In the genomic region with DNA sequence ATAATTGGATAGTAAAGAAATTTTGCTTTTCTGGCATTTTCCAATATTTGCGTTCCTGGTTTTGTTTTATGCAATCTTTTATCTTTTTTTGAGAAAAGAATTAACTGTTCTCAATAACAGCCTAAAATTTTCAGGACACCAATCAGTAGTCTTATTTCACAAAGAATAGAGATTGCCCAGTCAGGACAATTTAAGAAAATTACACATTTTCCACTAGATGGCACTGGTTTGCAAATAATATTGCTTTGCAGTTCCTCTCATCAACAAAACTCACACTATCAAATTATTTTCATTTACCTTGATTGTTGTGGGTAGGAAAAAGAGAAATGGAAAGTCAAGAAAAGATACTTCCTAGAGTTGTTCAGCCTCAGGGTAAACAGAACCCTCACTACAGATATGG, we compare ENCODE assay signal across 3 cellular contexts.
TF ChIP-seq lines count a peak whose summit lies in the region.

No MANE protein-coding gene starts in this region.

TF ChIP-seq in H1, 55 proteins besides CTCF, POLR2A, EP300 and RAD21 (continues in another document):
- TF ChIP-seq EZH2 (IDR thresholded peaks at IDR 0.05; ENCODE audit: low read depth, low read length, severe bottlenecking) (no peak), EGR1 (IDR thresholded peaks at IDR 0.05; ENCODE audit: borderline replicate concordance, low read depth, low read length) (no peak), ASH2L (IDR thresholded peaks at IDR 0.05; ENCODE audit: low read length) (no peak), CREB1 (IDR thresholded peaks at IDR 0.05) (no peak), GTF2F1 (IDR thresholded peaks at IDR 0.05; ENCODE audit: borderline replicate concordance, low read depth, low read length) (no peak)

TF ChIP-seq in neural cell, 6 proteins besides CTCF, POLR2A, EP300 and RAD21:
- TF ChIP-seq, protein P1, sequence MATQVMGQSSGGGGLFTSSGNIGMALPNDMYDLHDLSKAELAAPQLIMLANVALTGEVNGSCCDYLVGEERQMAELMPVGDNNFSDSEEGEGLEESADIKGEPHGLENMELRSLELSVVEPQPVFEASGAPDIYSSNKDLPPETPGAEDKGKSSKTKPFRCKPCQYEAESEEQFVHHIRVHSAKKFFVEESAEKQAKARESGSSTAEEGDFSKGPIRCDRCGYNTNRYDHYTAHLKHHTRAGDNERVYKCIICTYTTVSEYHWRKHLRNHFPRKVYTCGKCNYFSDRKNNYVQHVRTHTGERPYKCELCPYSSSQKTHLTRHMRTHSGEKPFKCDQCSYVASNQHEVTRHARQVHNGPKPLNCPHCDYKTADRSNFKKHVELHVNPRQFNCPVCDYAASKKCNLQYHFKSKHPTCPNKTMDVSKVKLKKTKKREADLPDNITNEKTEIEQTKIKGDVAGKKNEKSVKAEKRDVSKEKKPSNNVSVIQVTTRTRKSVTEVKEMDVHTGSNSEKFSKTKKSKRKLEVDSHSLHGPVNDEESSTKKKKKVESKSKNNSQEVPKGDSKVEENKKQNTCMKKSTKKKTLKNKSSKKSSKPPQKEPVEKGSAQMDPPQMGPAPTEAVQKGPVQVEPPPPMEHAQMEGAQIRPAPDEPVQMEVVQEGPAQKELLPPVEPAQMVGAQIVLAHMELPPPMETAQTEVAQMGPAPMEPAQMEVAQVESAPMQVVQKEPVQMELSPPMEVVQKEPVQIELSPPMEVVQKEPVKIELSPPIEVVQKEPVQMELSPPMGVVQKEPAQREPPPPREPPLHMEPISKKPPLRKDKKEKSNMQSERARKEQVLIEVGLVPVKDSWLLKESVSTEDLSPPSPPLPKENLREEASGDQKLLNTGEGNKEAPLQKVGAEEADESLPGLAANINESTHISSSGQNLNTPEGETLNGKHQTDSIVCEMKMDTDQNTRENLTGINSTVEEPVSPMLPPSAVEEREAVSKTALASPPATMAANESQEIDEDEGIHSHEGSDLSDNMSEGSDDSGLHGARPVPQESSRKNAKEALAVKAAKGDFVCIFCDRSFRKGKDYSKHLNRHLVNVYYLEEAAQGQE (IDR thresholded peaks at IDR 0.05; ENCODE audit: borderline replicate concordance), result no peak
- no peak for TF ChIP-seq TAF1 (IDR thresholded peaks at IDR 0.05; ENCODE audit: low read depth)
- TF ChIP-seq SMC3 (conservative IDR thresholded peaks at IDR 0.05; ENCODE audit: poor library complexity), result peak; percentile 72
- TF ChIP-seq POLR2AphosphoS5 (IDR thresholded peaks at IDR 0.05), result no peak
- TF ChIP-seq EZH2 (IDR thresholded peaks at IDR 0.05; ENCODE audit: borderline replicate concordance, insufficient read depth, low read length, poor library complexity, severe bottlenecking), result no peak

TF ChIP-seq in WTC11, 78 proteins besides CTCF, POLR2A, EP300 and RAD21:
- no peak for TF ChIP-seq RELA (CRISPR knock-in tag; IDR thresholded peaks at IDR 0.05; ENCODE audit: borderline replicate concordance)
- no peak for TF ChIP-seq SMAD4 (CRISPR knock-in tag; IDR thresholded peaks at IDR 0.05)
- no peak for TF ChIP-seq CBFB (CRISPR knock-in tag; IDR thresholded peaks at IDR 0.05; ENCODE audit: low read depth)
- TF ChIP-seq, protein P2, sequence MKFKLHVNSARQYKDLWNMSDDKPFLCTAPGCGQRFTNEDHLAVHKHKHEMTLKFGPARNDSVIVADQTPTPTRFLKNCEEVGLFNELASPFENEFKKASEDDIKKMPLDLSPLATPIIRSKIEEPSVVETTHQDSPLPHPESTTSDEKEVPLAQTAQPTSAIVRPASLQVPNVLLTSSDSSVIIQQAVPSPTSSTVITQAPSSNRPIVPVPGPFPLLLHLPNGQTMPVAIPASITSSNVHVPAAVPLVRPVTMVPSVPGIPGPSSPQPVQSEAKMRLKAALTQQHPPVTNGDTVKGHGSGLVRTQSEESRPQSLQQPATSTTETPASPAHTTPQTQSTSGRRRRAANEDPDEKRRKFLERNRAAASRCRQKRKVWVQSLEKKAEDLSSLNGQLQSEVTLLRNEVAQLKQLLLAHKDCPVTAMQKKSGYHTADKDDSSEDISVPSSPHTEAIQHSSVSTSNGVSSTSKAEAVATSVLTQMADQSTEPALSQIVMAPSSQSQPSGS (CRISPR knock-in tag; IDR thresholded peaks at IDR 0.05; ENCODE audit: borderline replicate concordance, low read depth), result no peak
- TF ChIP-seq SOX15 (CRISPR knock-in tag; IDR thresholded peaks at IDR 0.05), result no peak
- TF ChIP-seq, protein P3, sequence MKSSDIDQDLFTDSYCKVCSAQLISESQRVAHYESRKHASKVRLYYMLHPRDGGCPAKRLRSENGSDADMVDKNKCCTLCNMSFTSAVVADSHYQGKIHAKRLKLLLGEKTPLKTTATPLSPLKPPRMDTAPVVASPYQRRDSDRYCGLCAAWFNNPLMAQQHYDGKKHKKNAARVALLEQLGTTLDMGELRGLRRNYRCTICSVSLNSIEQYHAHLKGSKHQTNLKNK (CRISPR knock-in tag; IDR thresholded peaks at IDR 0.05), result no peak
- TF ChIP-seq, protein P4, sequence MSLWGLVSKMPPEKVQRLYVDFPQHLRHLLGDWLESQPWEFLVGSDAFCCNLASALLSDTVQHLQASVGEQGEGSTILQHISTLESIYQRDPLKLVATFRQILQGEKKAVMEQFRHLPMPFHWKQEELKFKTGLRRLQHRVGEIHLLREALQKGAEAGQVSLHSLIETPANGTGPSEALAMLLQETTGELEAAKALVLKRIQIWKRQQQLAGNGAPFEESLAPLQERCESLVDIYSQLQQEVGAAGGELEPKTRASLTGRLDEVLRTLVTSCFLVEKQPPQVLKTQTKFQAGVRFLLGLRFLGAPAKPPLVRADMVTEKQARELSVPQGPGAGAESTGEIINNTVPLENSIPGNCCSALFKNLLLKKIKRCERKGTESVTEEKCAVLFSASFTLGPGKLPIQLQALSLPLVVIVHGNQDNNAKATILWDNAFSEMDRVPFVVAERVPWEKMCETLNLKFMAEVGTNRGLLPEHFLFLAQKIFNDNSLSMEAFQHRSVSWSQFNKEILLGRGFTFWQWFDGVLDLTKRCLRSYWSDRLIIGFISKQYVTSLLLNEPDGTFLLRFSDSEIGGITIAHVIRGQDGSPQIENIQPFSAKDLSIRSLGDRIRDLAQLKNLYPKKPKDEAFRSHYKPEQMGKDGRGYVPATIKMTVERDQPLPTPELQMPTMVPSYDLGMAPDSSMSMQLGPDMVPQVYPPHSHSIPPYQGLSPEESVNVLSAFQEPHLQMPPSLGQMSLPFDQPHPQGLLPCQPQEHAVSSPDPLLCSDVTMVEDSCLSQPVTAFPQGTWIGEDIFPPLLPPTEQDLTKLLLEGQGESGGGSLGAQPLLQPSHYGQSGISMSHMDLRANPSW (CRISPR knock-in tag; conservative IDR thresholded peaks at IDR 0.05; ENCODE audit: low read depth), result no peak
- TF ChIP-seq TEAD1 (CRISPR knock-in tag; IDR thresholded peaks at IDR 0.05), result no peak
- no peak for TF ChIP-seq MXD4 (CRISPR knock-in tag; IDR thresholded peaks at IDR 0.05; ENCODE audit: borderline replicate concordance)
- no peak for TF ChIP-seq KAT7 (CRISPR knock-in tag; IDR thresholded peaks at IDR 0.05; ENCODE audit: borderline replicate concordance)
- TF ChIP-seq FOXJ3 (CRISPR knock-in tag; IDR thresholded peaks at IDR 0.05; ENCODE audit: borderline replicate concordance), result no peak
- TF ChIP-seq ATF1 (CRISPR knock-in tag; IDR thresholded peaks at IDR 0.05), result no peak
- TF ChIP-seq, protein P5, sequence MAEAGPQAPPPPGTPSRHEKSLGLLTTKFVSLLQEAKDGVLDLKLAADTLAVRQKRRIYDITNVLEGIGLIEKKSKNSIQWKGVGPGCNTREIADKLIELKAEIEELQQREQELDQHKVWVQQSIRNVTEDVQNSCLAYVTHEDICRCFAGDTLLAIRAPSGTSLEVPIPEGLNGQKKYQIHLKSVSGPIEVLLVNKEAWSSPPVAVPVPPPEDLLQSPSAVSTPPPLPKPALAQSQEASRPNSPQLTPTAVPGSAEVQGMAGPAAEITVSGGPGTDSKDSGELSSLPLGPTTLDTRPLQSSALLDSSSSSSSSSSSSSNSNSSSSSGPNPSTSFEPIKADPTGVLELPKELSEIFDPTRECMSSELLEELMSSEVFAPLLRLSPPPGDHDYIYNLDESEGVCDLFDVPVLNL (CRISPR knock-in tag; IDR thresholded peaks at IDR 0.05; ENCODE audit: borderline replicate concordance, low read depth), result no peak
- TF ChIP-seq PRRX2 (CRISPR knock-in tag; IDR thresholded peaks at IDR 0.05), result no peak
- TF ChIP-seq, protein P6, sequence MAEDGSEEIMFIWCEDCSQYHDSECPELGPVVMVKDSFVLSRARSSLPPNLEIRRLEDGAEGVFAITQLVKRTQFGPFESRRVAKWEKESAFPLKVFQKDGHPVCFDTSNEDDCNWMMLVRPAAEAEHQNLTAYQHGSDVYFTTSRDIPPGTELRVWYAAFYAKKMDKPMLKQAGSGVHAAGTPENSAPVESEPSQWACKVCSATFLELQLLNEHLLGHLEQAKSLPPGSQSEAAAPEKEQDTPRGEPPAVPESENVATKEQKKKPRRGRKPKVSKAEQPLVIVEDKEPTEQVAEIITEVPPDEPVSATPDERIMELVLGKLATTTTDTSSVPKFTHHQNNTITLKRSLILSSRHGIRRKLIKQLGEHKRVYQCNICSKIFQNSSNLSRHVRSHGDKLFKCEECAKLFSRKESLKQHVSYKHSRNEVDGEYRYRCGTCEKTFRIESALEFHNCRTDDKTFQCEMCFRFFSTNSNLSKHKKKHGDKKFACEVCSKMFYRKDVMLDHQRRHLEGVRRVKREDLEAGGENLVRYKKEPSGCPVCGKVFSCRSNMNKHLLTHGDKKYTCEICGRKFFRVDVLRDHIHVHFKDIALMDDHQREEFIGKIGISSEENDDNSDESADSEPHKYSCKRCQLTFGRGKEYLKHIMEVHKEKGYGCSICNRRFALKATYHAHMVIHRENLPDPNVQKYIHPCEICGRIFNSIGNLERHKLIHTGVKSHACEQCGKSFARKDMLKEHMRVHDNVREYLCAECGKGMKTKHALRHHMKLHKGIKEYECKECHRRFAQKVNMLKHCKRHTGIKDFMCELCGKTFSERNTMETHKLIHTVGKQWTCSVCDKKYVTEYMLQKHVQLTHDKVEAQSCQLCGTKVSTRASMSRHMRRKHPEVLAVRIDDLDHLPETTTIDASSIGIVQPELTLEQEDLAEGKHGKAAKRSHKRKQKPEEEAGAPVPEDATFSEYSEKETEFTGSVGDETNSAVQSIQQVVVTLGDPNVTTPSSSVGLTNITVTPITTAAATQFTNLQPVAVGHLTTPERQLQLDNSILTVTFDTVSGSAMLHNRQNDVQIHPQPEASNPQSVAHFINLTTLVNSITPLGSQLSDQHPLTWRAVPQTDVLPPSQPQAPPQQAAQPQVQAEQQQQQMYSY (CRISPR knock-in tag; IDR thresholded peaks at IDR 0.05), result no peak
- TF ChIP-seq, protein P7, sequence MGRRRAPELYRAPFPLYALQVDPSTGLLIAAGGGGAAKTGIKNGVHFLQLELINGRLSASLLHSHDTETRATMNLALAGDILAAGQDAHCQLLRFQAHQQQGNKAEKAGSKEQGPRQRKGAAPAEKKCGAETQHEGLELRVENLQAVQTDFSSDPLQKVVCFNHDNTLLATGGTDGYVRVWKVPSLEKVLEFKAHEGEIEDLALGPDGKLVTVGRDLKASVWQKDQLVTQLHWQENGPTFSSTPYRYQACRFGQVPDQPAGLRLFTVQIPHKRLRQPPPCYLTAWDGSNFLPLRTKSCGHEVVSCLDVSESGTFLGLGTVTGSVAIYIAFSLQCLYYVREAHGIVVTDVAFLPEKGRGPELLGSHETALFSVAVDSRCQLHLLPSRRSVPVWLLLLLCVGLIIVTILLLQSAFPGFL (CRISPR knock-in tag; IDR thresholded peaks at IDR 0.05; ENCODE audit: borderline replicate concordance), result no peak
